ENCODE assay signal across 23 cellular contexts in genomic region chr1:110465038-110465813, GRCh38. TPM values are rescaled to one million over a fixed set of nuclear protein-coding genes. Genes with fewer than 3 reads are reported as not detected.
DNase-seq lines count a peak whose midpoint lies in the region; ATAC-seq and TF ChIP-seq lines count a peak whose summit lies in the region.
"Had no signal": no experiment of that assay in that cellular context is flagged by ENCODE, and none has a peak within 500 bp of the region (broad histone marks: within the 10 kb centered on the region; RNA-seq: fewer than 3 reads in every experiment).

No MANE protein-coding gene starts in this region.

- no peaks in the 10 kb centered on the region for H3K4me1 Mint-ChIP-seq in stimulated activated effector memory CD8-positive, alpha-beta T cell treated with anti-CD3 and anti-CD28 coated beads, Interleukin-12 subunit alpha, Interleukin-12 subunit beta, amount 100 ng/mL, for 72 hours
- H3K4me1 Mint-ChIP-seq: CD4-positive, CD25-positive, alpha-beta regulatory T cell had no signal

- H3K79me2 ChIP-seq in OCI-LY7 (ENCODE audit: insufficient read depth, low read depth, low read length), result no peaks in the 10 kb centered on the region

- H3K27me3 ChIP-seq in esophagus muscularis mucosa, result no peaks in the 10 kb centered on the region
- H3K27me3 ChIP-seq: cardiac muscle cell, tibial artery had no signal

- no peak overlapping the region for H3K27ac ChIP-seq in OCI-LY7 (ENCODE audit: low read depth, low read length, poor library complexity, severe bottlenecking)
- H3K27ac ChIP-seq in esophagus muscularis mucosa (replicated peaks in 1 of 4), result peak overlapping the region in 3 of 4 donors; percentile 54 to 71 (median 55)
- H3K27ac ChIP-seq: 22Rv1, cardiac muscle cell, HL-60, KMS-11, tibial artery had no signal

- no peaks in the 10 kb centered on the region for H3K4me1 ChIP-seq in OCI-LY7 (ENCODE audit: insufficient read depth, low read length, poor library complexity, severe bottlenecking)
- H3K4me1 ChIP-seq in esophagus muscularis mucosa, result peaks cover 5 to 50% (median 47%) of the 10 kb centered on the region in 4 donors
- H3K4me1 ChIP-seq: tibial artery had no signal

- no peaks in the 10 kb centered on the region for H3K36me3 ChIP-seq in OCI-LY7 (ENCODE audit: insufficient read depth, low read length)
- no peaks in the 10 kb centered on the region for H3K36me3 ChIP-seq in esophagus muscularis mucosa
- H3K36me3 ChIP-seq: cardiac muscle cell, tibial artery had no signal

- H3K9me2 ChIP-seq in OCI-LY7 (ENCODE audit: insufficient read depth, low read length), result no peaks in the 10 kb centered on the region

- H3K4me3 ChIP-seq in OCI-LY7 (ENCODE audit: low read depth, low read length, poor library complexity, severe bottlenecking) (no peak overlapping the region), esophagus muscularis mucosa (no peak overlapping the region)
- H3K4me3 ChIP-seq: cardiac muscle cell, skin epidermis, tibial artery had no signal

- 0 out of 2 replicates have a peak, but pooled peaks have one; percentile 24 for TF ChIP-seq CTCF in OCI-LY7 (conservative IDR thresholded peaks at IDR 0.05; ENCODE audit: low read length)
- no peak for TF ChIP-seq CTCF in esophagus muscularis mucosa (IDR thresholded peaks at IDR 0.05)

- BruUV-seq in OCI-LY7 (replicated peaks; lab: Mats Ljungman, UMichigan), result no TSS peak

- H3K27ac Mint-ChIP-seq in stimulated activated effector memory CD8-positive, alpha-beta T cell treated with anti-CD3 and anti-CD28 coated beads, Interleukin-12 subunit alpha, Interleukin-12 subunit beta, amount 100 ng/mL, for 72 hours, result no peak overlapping the region
- H3K27ac Mint-ChIP-seq: CD4-positive, CD25-positive, alpha-beta regulatory T cell had no signal

- DNase-seq in DMS 273 (lab: John Stamatoyannopoulos, UW; ENCODE audit: unreplicated experiment) (peak; percentile 61), DMS 273 treated with DMSO at 0.1 percent for 48 hours (lab: John Stamatoyannopoulos, UW) (no peak), OCI-LY7 (ENCODE audit: low spot score) (no peak), esophagus muscularis mucosa (ENCODE audit: extremely low spot score) (no peak), superior temporal gyrus (ENCODE audit: extremely low spot score) (no peak), NCI-H2029 (lab: John Stamatoyannopoulos, UW) (no peak)
- no peak for DNase-seq in stimulated activated effector memory CD8-positive, alpha-beta T cell treated with anti-CD3 and anti-CD28 coated beads, Interleukin-12 subunit alpha, Interleukin-12 subunit beta, amount 100 ng/mL, for 72 hours (ENCODE audit: low spot score in 2 of 2)
- DNase-seq: activated CD4-positive, alpha-beta T cell treated with anti-CD3 and anti-CD28 coated beads, Interleukin-2, amount 50 U/mL, for 48 hours; activated T-cell treated with anti-CD3 and anti-CD28 coated beads, Interleukin-2, amount 50 U/mL, for 48 hours; CD4-positive, CD25-positive, alpha-beta regulatory T cell; hypothalamus; NCI-H1105 treated with DMSO at 0.1 percent for 48 hours; NCI-H510A; tibial artery had no signal

- no peak overlapping the region for H3K4me2 ChIP-seq in OCI-LY7 (ENCODE audit: low read length)
- H3K4me2 ChIP-seq: KMS-11 had no signal

- CTCF ChIA-PET in OCI-LY7 (lab: Charles Lee; ENCODE audit: unreplicated experiment), result interaction anchor here (0.7 to 2.9 kb wide), 2 partner anchors 31 to 131 kb away, joined by 3 to 9 read pairs; no protein-coding TSS in a partner anchor

- H3K36me3 Mint-ChIP-seq in stimulated activated effector memory CD8-positive, alpha-beta T cell treated with anti-CD3 and anti-CD28 coated beads, Interleukin-12 subunit alpha, Interleukin-12 subunit beta, amount 100 ng/mL, for 72 hours, result no peaks in the 10 kb centered on the region
- H3K36me3 Mint-ChIP-seq: CD4-positive, CD25-positive, alpha-beta regulatory T cell had no signal

- WGBS in esophagus muscularis mucosa, result 79% methylated on average over 7 of the region's 7 CpGs

- H3K4me3 Mint-ChIP-seq in stimulated activated effector memory CD8-positive, alpha-beta T cell treated with anti-CD3 and anti-CD28 coated beads, Interleukin-12 subunit alpha, Interleukin-12 subunit beta, amount 100 ng/mL, for 72 hours, result no peak overlapping the region
- H3K4me3 Mint-ChIP-seq: CD4-positive, CD25-positive, alpha-beta regulatory T cell had no signal

- POLR2A ChIA-PET in OCI-LY7 (lab: Charles Lee), result no interaction called here

- H4K20me1 ChIP-seq in OCI-LY7 (ENCODE audit: insufficient read depth, low read length), result no peaks in the 10 kb centered on the region

- peak; percentile 13 for ATAC-seq in stimulated activated effector memory CD8-positive, alpha-beta T cell treated with anti-CD3 and anti-CD28 coated beads, Interleukin-12 subunit alpha, Interleukin-12 subunit beta, amount 100 ng/mL, for 72 hours
- no peak for ATAC-seq in GM18868 (IDR thresholded peaks at IDR 0.05; ENCODE audit: unreplicated experiment)

- no peak for TF ChIP-seq POLR2A in esophagus muscularis mucosa (IDR thresholded peaks at IDR 0.05; ENCODE audit: low read depth)

- no peaks in the 10 kb centered on the region for H3K9me3 ChIP-seq in OCI-LY7 (ENCODE audit: low read length)
- no peaks in the 10 kb centered on the region for H3K9me3 ChIP-seq in esophagus muscularis mucosa
- H3K9me3 ChIP-seq: tibial artery had no signal

- intact Hi-C loops in OCI-LY7 (cut with micrococcal nuclease; ENCODE audit: unreplicated experiment) (no loop called here), esophagus muscularis mucosa (cut with DNase I) (loop anchor here (10.0 kb wide), 1 partner anchor 410 kb away; no protein-coding TSS in a partner anchor)

- no peak for TF ChIP-seq EP300 in esophagus muscularis mucosa (IDR thresholded peaks at IDR 0.05)

- H2AFZ ChIP-seq in OCI-LY7 (ENCODE audit: low read length), result no peak overlapping the region

- H3K9me3 Mint-ChIP-seq in stimulated activated effector memory CD8-positive, alpha-beta T cell treated with anti-CD3 and anti-CD28 coated beads, Interleukin-12 subunit alpha, Interleukin-12 subunit beta, amount 100 ng/mL, for 72 hours, result no peaks in the 10 kb centered on the region
- H3K9me3 Mint-ChIP-seq: CD4-positive, CD25-positive, alpha-beta regulatory T cell had no signal

RNA-seq across cellular contexts. Expression of gene PROK1, which starts 14.3 kb away (rescaled TPM):
- not detected in 2 replicates for total RNA-seq in OCI-LY7 (2014; rRNA removed; shearing (Covaris generic))
- not detected in 2 replicates for total RNA-seq in OCI-LY7 (2022)
- total RNA-seq in esophagus muscularis mucosa, result not detected
- total RNA-seq: CD4-positive, CD25-positive, alpha-beta regulatory T cell; Daoy; osteoblast had no signal

RNA-seq across cellular contexts. Expression of gene KCNA10, which starts 53.7 kb away (rescaled TPM):
- not detected in 2 replicates for total RNA-seq in OCI-LY7 (2014; rRNA removed; shearing (Covaris generic))
- total RNA-seq in OCI-LY7 (2022) (not detected in 2 replicates), esophagus muscularis mucosa (under 1 TPM in 1 of 4 donors, not detected in 3; 0.23 TPM)
- total RNA-seq: cardiac muscle cell; CD4-positive, CD25-positive, alpha-beta regulatory T cell; Daoy; mucosa of gallbladder; osteoblast had no signal

RNA-seq across cellular contexts. Expression of gene LAMTOR5, which starts 57.7 kb away (rescaled TPM):
- 109 and 111 TPM in 2 replicates for total RNA-seq in OCI-LY7 (2014; rRNA removed; shearing (Covaris generic))
- total RNA-seq in OCI-LY7 (2022) (104 and 123 TPM in 2 replicates), esophagus muscularis mucosa (100 to 1,000 TPM in 1 of 4 donors, 10 to 100 TPM in 3; 59.9 to 113 (median 71.0) TPM)
